8 cellular contexts compared by ENCODE assay signal in the genomic region with DNA sequence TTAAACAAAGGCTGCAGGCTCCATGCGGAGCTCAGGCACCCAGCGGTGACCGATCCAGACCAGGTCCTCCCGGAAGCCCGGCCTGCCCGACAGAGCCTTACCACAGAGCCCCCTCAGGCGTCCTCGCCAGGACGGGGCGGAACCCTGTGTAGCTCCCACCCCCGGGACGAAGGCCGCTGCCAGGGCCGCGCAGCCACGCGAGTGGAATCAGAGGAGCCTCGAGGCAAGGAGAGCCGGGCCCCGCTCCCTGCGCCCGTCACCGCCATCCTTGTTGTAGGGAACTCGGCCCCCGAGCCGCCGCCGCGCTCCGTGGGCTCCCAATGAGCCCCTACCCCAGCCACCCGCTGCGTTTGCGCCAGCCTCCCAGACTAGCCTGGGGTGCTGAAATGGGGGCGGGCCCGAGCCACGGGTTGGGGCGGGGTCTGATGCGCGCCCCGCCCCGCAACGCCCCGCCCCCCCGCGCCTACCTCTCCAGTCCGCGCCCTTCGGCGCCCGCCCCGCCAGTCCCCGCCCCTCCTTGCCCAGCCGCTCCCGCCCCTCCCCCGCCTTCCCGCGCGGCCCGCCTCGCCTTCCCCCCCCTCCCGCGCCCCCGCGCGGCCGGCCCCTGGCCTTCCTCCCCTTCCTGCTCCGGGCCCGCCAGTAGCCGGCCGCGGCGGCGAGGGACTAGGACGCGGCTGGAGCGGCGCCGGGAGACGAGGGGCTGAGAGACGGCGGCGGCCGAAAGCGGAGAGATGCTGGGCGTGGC. TPM values are rescaled to one million over a fixed set of nuclear protein-coding genes. Genes with fewer than 3 reads are reported as not detected.
DNase-seq lines count a peak whose midpoint lies in the region; ATAC-seq and TF ChIP-seq lines count a peak whose summit lies in the region.

Gene LIMS1 (plus strand): TSS at position 639 of the 745 bp plus-strand sequence. CDS start 93 bp downstream, at position 732.

- TF ChIP-seq CTCF in AG09309 (IDR thresholded peaks at IDR 0.05; ENCODE audit: control insufficient read depth, insufficient read depth, low read depth, low read length, missing control alignments) = no peak
- no peak for TF ChIP-seq CTCF in kidney epithelial cell (IDR thresholded peaks at IDR 0.05; ENCODE audit: insufficient read depth, low read length, poor library complexity, severe bottlenecking)

- H3K36me3 ChIP-seq in kidney epithelial cell (ENCODE audit: control insufficient read depth, insufficient read depth, low read length) = no peaks in the 10 kb centered on the region

- peak; percentile 87 for ATAC-seq in GM18873 (IDR thresholded peaks at IDR 0.05; ENCODE audit: low FRiP score, unreplicated experiment)
- ATAC-seq in HG03135 (IDR thresholded peaks at IDR 0.05; ENCODE audit: unreplicated experiment) = peak; percentile 88

- H3K4me3 ChIP-seq in AG09309 (ENCODE audit: control insufficient read depth, low read depth, low read length) = peak within 1 kb of the TSS; percentile 86
- peak within 1 kb of the TSS; percentile 79 for H3K4me3 ChIP-seq in kidney epithelial cell (ENCODE audit: low read depth, low read length)

- peak; percentile 44 for DNase-seq in AG09309 (ENCODE audit: low read depth)
- DNase-seq in NCI-H345 (lab: John Stamatoyannopoulos, UW) = peak; percentile 86
- DNase-seq in activated CD4-positive, CD25-positive, alpha-beta regulatory T cell treated with anti-CD3 and anti-CD28 coated beads, Interleukin-2, amount 50 U/mL, for 72 hours = peak; percentile 79
- peak; percentile 68 for DNase-seq in cerebellar cortex (ENCODE audit: low spot score)
- peak; percentile 39 for DNase-seq in kidney epithelial cell (ENCODE audit: low read depth)
- DNase-seq in stimulated activated CD4-positive, alpha-beta T cell treated with anti-CD3 and anti-CD28 coated beads, Interleukin-15, amount 100 ng/mL, for 24 hours = peak; percentile 92

- H3K27me3 ChIP-seq in kidney epithelial cell (ENCODE audit: control insufficient read depth, insufficient read depth, low read length) = no peaks in the 10 kb centered on the region

RNA-seq across cellular contexts. Expression of gene LIMS1, which starts in this region (rescaled TPM):
- 191 and 202 TPM in 2 replicates for total RNA-seq in kidney epithelial cell

Comparison
In these comparisons a context has a peak if more than half of its experiments do, and no peak if none do; other contexts are left out.
1. Peak in every context shown above with its lines: DNase-seq, ATAC-seq and H3K4me3 ChIP-seq.
2. DNase-seq: peak in every context shown above with its lines; median percentile 92 in stimulated activated CD4-positive, alpha-beta T cell treated with anti-CD3 and anti-CD28 coated beads, Interleukin-15, amount 100 ng/mL, for 24 hours; 86 in NCI-H345; 79 in activated CD4-positive, CD25-positive, alpha-beta regulatory T cell treated with anti-CD3 and anti-CD28 coated beads, Interleukin-2, amount 50 U/mL, for 72 hours; 68 in cerebellar cortex; 44 in AG09309; 39 in kidney epithelial cell.